26 cellular contexts compared by ENCODE assay signal in genomic region chr6:16254535-16254934, GRCh38.
"Had no signal": no experiment of that assay in that cellular context is flagged by ENCODE, and none has a peak within 500 bp of the region (broad histone marks: within the 10 kb centered on the region; RNA-seq: fewer than 3 reads in every experiment).

No MANE protein-coding gene starts in this region.

- H3K9me3 ChIP-seq: esophagus squamous epithelium, gastroesophageal sphincter, heart left ventricle, left lung, lower lobe of right lung, mucosa of descending colon had no signal

- H3K79me2 ChIP-seq: hepatocyte had no signal

- H3K27me3 ChIP-seq: esophagus squamous epithelium, gastroesophageal sphincter, heart left ventricle, hepatocyte, left lung had no signal

- H3K27ac ChIP-seq: epithelial cell of prostate, esophagus squamous epithelium, gastroesophageal sphincter, heart left ventricle, hepatocyte, left lung, lower lobe of right lung had no signal

- ATAC-seq: effector memory CD8-positive, alpha-beta T cell; esophagus mucosa; gastroesophageal sphincter; heart left ventricle; left lung; left ventricle myocardium superior; lower lobe of right lung; mucosa of descending colon had no signal

- H3K4me2 ChIP-seq: hepatocyte had no signal

- H2AFZ ChIP-seq: hepatocyte had no signal

- H3K36me3 ChIP-seq: esophagus squamous epithelium, left lung had no signal

- DNase-seq: cortex of kidney; effector CD8-positive, alpha-beta T cell; effector memory CD8-positive, alpha-beta T cell; endodermal cell; erythroblast; esophagus squamous epithelium; foreskin fibroblast; foreskin melanocyte; heart left ventricle; hypothalamus; immature natural killer cell; islet precursor cell; kidney; kidney glomerular epithelial cell; left lung; left ventricle myocardium superior; lower lobe of right lung; mesenchymal stem cell; mucosa of descending colon; naive B cell had no signal

- H3K4me1 ChIP-seq: left lung, lower lobe of right lung had no signal

- FAIRE-seq: colon, endometrium, kidney had no signal

- H3K4me3 ChIP-seq: esophagus squamous epithelium, gastroesophageal sphincter, heart left ventricle, hepatocyte, left lung, lower lobe of right lung, mucosa of descending colon had no signal
